In genomic region chr18:39751161-39751560, GRCh38 we compare ENCODE assay signal across 22 cellular contexts.
"Had no signal": no experiment of that assay in that cellular context is flagged by ENCODE, and none has a peak within 500 bp of the region (broad histone marks: within the 10 kb centered on the region; RNA-seq: fewer than 3 reads in every experiment).

No MANE protein-coding gene starts in this region.

- H3K9me3 ChIP-seq: prostate gland had no signal

- ATAC-seq: activated CD4-positive, alpha-beta T cell treated with anti-CD3 and anti-CD28 coated beads for 36 hours; activated CD8-positive, alpha-beta T cell treated with anti-CD3 and anti-CD28 coated beads for 36 hours; activated T-cell treated with anti-CD3 and anti-CD28 coated beads, Interleukin-2, amount 50 U/mL, for 72 hours; natural killer cell treated with Interleukin-12 subunit alpha and Interleukin-12 subunit beta and Interleukin-15 and Interleukin-18, amount 100 ng/mL, for 72 hours; stimulated activated naive CD8-positive, alpha-beta T cell treated with anti-CD3 and anti-CD28 coated beads, Interleukin-15, Interleukin-2, amounts not matched to agents 100 U/mL and 50 U/mL, for 24 hours had no signal

- DNase-seq: activated CD4-positive, alpha-beta T cell treated with anti-CD3 and anti-CD28 coated beads for 36 hours; activated CD8-positive, alpha-beta memory T cell treated with anti-CD3 and anti-CD28 coated beads, Interleukin-2, amount 50 U/mL, for 4 hours; activated CD8-positive, alpha-beta T cell treated with anti-CD3 and anti-CD28 coated beads for 36 hours; activated gamma-delta T cell treated with Interleukin-2 at 50 U/mL for 16 hours; activated naive CD8-positive, alpha-beta T cell treated with anti-CD3 and anti-CD28 coated beads for 36 hours; activated T-cell treated with anti-CD3 and anti-CD28 coated beads, Interleukin-2, amount 50 U/mL, for 72 hours; aorta; central memory CD4-positive, alpha-beta T cell; effector memory CD4-positive, alpha-beta T cell; foreskin melanocyte; head of caudate nucleus; islet precursor cell; left ventricle myocardium inferior; nucleus accumbens; stimulated activated CD4-positive, alpha-beta T cell treated with anti-CD3 and anti-CD28 coated beads, Interleukin-2, amount 100 ng/mL, for 48 hours; stimulated activated CD8-positive, alpha-beta memory T cell treated with anti-CD3 and anti-CD28 coated beads, Interleukin-4, amount 100 ng/mL, for 48 hours; stimulated activated naive CD8-positive, alpha-beta T cell treated with anti-CD3 and anti-CD28 coated beads, Interleukin-15, Interleukin-2, amounts not matched to agents 100 U/mL and 50 U/mL, for 24 hours; T-helper 1 cell had no signal

- H3K4me3 ChIP-seq: left ventricle myocardium inferior, prostate gland had no signal

- H3K4me1 ChIP-seq: left ventricle myocardium inferior, prostate gland had no signal

- H3K36me3 ChIP-seq: left ventricle myocardium inferior, prostate gland had no signal

- H3K27ac ChIP-seq: epithelial cell of prostate, left ventricle myocardium inferior, prostate gland, VCaP had no signal
